Comparison of ENCODE assay signal across 1 cellular context in the genomic region with DNA sequence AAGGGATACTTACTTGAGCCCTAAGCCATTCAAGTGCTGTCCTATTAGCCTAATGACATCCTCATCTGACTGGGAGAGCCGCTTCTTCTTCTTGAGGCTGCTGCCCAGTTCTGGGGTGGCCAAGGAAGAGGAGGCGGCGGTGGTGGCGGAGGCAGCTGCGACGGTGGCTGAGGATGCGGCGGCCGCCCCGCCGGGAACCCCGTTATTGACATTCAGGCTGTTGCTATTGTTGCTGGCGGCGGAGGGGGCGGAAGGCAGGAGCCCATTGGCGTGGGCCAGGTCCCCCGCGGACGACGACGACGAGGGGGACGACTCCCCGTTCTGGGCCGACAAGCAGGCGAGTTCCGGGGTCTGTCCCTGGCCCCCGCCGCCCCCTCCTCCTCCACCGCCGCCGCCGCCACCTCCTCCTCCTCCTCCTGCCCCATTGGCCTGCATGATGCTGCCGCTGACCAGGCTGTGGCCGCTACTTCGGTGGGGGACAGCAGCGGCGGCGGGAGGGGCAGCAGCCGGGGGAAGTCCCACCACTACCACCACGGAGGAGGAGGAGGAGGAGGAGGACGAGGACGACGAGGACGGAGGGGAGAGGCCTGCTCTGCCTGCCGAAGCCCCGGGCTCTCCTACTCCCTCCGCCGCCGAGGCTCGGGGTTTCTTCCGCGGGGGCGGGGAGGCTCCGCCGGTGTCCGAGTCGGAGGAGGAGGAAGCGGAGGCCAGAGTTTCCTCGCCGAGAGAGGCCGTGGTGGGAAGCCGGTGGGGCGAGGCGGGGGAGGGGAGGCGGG.
A peak's percentile ranks its signal among the peaks of the same experiment; 100 is the strongest.
TF ChIP-seq lines count a peak whose summit lies in the region.

No MANE protein-coding gene starts in this region.

TF ChIP-seq in K562, 482 proteins besides CTCF, POLR2A, EP300 and RAD21 (continued from another document and continues in another):
- TF ChIP-seq CEBPZ (IDR thresholded peaks at IDR 0.05; ENCODE audit: borderline replicate concordance, low read depth, low read length) (no peak), POLR2G (IDR thresholded peaks at IDR 0.05; ENCODE audit: low read depth, low read length) (peak; percentile 72), SRSF1 (IDR thresholded peaks at IDR 0.05; ENCODE audit: low read depth, low read length) (no peak), ZNF398 (CRISPR knock-in tag; IDR thresholded peaks at IDR 0.05) (no peak), TARDBP (IDR thresholded peaks at IDR 0.05) (no peak), NFXL1 (CRISPR knock-in tag; IDR thresholded peaks at IDR 0.05) (no peak), KDM1A (IDR thresholded peaks at IDR 0.05) (no peak), E2F3 (CRISPR knock-in tag; IDR thresholded peaks at IDR 0.05) (no peak), RCOR1 (IDR thresholded peaks at IDR 0.05; ENCODE audit: borderline replicate concordance in 1 of 2, low read depth in 2 of 2, low read length in 2 of 2) (no peak), FOSL1 (tag; conservative IDR thresholded peaks at IDR 0.05) (no peak), ZNF75A (CRISPR knock-in tag; IDR thresholded peaks at IDR 0.05) (no peak), EWSR1 (IDR thresholded peaks at IDR 0.05; ENCODE audit: borderline replicate concordance, low read depth, partially characterized antibody) (no peak), ATF4 (CRISPR knock-in tag; IDR thresholded peaks at IDR 0.05) (no peak), ELF1 (tag; IDR thresholded peaks at IDR 0.05) (no peak), ATF1 (CRISPR knock-in tag; IDR thresholded peaks at IDR 0.05) (no peak), ATF1 (tag; IDR thresholded peaks at IDR 0.05) (no peak), NR4A1 (CRISPR knock-in tag; IDR thresholded peaks at IDR 0.05) (peak; percentile 49; the same call in 1 of the 2 replicates), NR4A1 (tag; IDR thresholded peaks at IDR 0.05) (no peak), ASH1L (IDR thresholded peaks at IDR 0.05; ENCODE audit: borderline replicate concordance, low read depth, partially characterized antibody) (no peak), NELFE (IDR thresholded peaks at IDR 0.05; ENCODE audit: insufficient read depth, insufficient read length) (no peak), MTA1 (IDR thresholded peaks at IDR 0.05; ENCODE audit: borderline replicate concordance) (no peak), DDX20 (tag; IDR thresholded peaks at IDR 0.05; ENCODE audit: low read depth) (no peak), FIP1L1 (IDR thresholded peaks at IDR 0.05; ENCODE audit: low read depth, low read length, poor library complexity, severe bottlenecking) (peak; percentile 46), ZFP36 (IDR thresholded peaks at IDR 0.05; ENCODE audit: low read depth, low read length, partially characterized antibody) (no peak), NRF1 (conservative IDR thresholded peaks at IDR 0.05 in 1 of 2, IDR thresholded peaks at IDR 0.05 in 1 of 2) (no peak), KHSRP (IDR thresholded peaks at IDR 0.05) (no peak), MTF1 (CRISPR knock-in tag; IDR thresholded peaks at IDR 0.05; ENCODE audit: borderline replicate concordance) (no peak), SREBF1 (IDR thresholded peaks at IDR 0.05; ENCODE audit: borderline replicate concordance, low read depth, low read length) (no peak), ARID1B (IDR thresholded peaks at IDR 0.05) (no peak), CREB1 (IDR thresholded peaks at IDR 0.05) (0 out of 2 replicates have a peak, but pooled peaks have one; percentile 8), CREB1 (CRISPR knock-in tag; IDR thresholded peaks at IDR 0.05) (0 out of 2 replicates have a peak, but pooled peaks have one; percentile 7), REST (CRISPR knock-in tag; IDR thresholded peaks at IDR 0.05; ENCODE audit: low read depth) (no peak), SIRT6 (IDR thresholded peaks at IDR 0.05; ENCODE audit: low read depth, low read length) (no peak), RHOXF2B (CRISPR knock-in tag; conservative IDR thresholded peaks at IDR 0.05) (no peak), MBD2 (IDR thresholded peaks at IDR 0.05; ENCODE audit: borderline replicate concordance, low read depth) (no peak), CHD1 (IDR thresholded peaks at IDR 0.05; ENCODE audit: low read length) (peak; percentile 97), SIN3A (IDR thresholded peaks at IDR 0.05; ENCODE audit: borderline replicate concordance in 2 of 2, control insufficient read depth in 1 of 2, low read depth in 2 of 2, low read length in 2 of 2) (peak in 1 of 2 experiments; percentile 20; a peak in 2 of 4 replicates), GABPB1 (CRISPR knock-in tag; IDR thresholded peaks at IDR 0.05) (no peak), RBBP5 (IDR thresholded peaks at IDR 0.05; ENCODE audit: borderline replicate concordance, insufficient read depth, low read length, poor library complexity, severe bottlenecking) (peak; percentile 9), PHF8 (IDR thresholded peaks at IDR 0.05; ENCODE audit: borderline replicate concordance, low read length) (peak; percentile 23), SRSF3 (IDR thresholded peaks at IDR 0.05; ENCODE audit: insufficient read depth, low read length) (no peak)
- TF ChIP-seq, protein P1, sequence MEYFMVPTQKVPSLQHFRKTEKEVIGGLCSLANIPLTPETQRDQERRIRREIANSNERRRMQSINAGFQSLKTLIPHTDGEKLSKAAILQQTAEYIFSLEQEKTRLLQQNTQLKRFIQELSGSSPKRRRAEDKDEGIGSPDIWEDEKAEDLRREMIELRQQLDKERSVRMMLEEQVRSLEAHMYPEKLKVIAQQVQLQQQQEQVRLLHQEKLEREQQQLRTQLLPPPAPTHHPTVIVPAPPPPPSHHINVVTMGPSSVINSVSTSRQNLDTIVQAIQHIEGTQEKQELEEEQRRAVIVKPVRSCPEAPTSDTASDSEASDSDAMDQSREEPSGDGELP (CRISPR knock-in tag; IDR thresholded peaks at IDR 0.05; ENCODE audit: borderline replicate concordance) = 0 out of 2 replicates have a peak, but pooled peaks have one; percentile 46
- TF ChIP-seq, protein P2, sequence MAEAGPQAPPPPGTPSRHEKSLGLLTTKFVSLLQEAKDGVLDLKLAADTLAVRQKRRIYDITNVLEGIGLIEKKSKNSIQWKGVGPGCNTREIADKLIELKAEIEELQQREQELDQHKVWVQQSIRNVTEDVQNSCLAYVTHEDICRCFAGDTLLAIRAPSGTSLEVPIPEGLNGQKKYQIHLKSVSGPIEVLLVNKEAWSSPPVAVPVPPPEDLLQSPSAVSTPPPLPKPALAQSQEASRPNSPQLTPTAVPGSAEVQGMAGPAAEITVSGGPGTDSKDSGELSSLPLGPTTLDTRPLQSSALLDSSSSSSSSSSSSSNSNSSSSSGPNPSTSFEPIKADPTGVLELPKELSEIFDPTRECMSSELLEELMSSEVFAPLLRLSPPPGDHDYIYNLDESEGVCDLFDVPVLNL (CRISPR knock-in tag; IDR thresholded peaks at IDR 0.05; ENCODE audit: low read depth) = no peak
- TF ChIP-seq, protein P3, sequence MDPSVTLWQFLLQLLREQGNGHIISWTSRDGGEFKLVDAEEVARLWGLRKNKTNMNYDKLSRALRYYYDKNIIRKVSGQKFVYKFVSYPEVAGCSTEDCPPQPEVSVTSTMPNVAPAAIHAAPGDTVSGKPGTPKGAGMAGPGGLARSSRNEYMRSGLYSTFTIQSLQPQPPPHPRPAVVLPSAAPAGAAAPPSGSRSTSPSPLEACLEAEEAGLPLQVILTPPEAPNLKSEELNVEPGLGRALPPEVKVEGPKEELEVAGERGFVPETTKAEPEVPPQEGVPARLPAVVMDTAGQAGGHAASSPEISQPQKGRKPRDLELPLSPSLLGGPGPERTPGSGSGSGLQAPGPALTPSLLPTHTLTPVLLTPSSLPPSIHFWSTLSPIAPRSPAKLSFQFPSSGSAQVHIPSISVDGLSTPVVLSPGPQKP (CRISPR knock-in tag; IDR thresholded peaks at IDR 0.05) = no peak
- TF ChIP-seq, protein P4, sequence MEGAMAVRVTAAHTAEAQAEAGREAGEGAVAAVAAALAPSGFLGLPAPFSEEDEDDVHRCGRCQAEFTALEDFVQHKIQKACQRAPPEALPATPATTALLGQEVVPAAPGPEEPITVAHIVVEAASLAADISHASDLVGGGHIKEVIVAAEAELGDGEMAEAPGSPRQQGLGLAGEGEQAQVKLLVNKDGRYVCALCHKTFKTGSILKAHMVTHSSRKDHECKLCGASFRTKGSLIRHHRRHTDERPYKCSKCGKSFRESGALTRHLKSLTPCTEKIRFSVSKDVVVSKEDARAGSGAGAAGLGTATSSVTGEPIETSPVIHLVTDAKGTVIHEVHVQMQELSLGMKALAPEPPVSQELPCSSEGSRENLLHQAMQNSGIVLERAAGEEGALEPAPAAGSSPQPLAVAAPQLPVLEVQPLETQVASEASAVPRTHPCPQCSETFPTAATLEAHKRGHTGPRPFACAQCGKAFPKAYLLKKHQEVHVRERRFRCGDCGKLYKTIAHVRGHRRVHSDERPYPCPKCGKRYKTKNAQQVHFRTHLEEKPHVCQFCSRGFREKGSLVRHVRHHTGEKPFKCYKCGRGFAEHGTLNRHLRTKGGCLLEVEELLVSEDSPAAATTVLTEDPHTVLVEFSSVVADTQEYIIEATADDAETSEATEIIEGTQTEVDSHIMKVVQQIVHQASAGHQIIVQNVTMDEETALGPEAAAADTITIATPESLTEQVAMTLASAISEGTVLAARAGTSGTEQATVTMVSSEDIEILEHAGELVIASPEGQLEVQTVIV (CRISPR knock-in tag; IDR thresholded peaks at IDR 0.05; ENCODE audit: borderline replicate concordance) = no peak
- TF ChIP-seq, protein P5, sequence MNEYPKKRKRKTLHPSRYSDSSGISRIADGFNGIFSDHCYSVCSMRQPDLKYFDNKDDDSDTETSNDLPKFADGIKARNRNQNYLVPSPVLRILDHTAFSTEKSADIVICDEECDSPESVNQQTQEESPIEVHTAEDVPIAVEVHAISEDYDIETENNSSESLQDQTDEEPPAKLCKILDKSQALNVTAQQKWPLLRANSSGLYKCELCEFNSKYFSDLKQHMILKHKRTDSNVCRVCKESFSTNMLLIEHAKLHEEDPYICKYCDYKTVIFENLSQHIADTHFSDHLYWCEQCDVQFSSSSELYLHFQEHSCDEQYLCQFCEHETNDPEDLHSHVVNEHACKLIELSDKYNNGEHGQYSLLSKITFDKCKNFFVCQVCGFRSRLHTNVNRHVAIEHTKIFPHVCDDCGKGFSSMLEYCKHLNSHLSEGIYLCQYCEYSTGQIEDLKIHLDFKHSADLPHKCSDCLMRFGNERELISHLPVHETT (CRISPR knock-in tag; conservative IDR thresholded peaks at IDR 0.05 in 1 of 2, IDR thresholded peaks at IDR 0.05 in 1 of 2) = no peak
